8 cellular contexts compared by ENCODE assay signal in genomic region chr2:949894-950626, GRCh38. TPM values are rescaled to one million over a fixed set of nuclear protein-coding genes. Genes with fewer than 3 reads are reported as not detected.
DNase-seq lines count a peak whose midpoint lies in the region; ATAC-seq, FAIRE-seq and TF ChIP-seq lines count a peak whose summit lies in the region.

No MANE protein-coding gene starts in this region.

- DNase-seq in HAP-1 (ENCODE audit: low spot score in 2 of 2), result peak; percentile 7 to 52
- DNase-seq in glutamatergic neuron, result peak; percentile 38
- DNase-seq in small intestine, result no peak
- DNase-seq in NCI-H2029 (lab: John Stamatoyannopoulos, UW), result no peak
- DNase-seq in occipital lobe (lab: John Stamatoyannopoulos, UW), result no peak

- H3K36me3 ChIP-seq in HAP-1 (replicated peaks) (no peaks in the 10 kb centered on the region), small intestine (ENCODE audit: control insufficient read depth in 2 of 2, insufficient read depth in 2 of 2, low read length in 2 of 2) (no peaks in the 10 kb centered on the region)

- peaks cover 2% of the 10 kb centered on the region for H3K27me3 Mint-ChIP-seq in glutamatergic neuron (ENCODE audit: unreplicated experiment)

- no peak overlapping the region for H3K27ac Mint-ChIP-seq in glutamatergic neuron (ENCODE audit: unreplicated experiment)

- no peak for ATAC-seq in HG02571 (IDR thresholded peaks at IDR 0.05; ENCODE audit: unreplicated experiment)
- no peak for ATAC-seq in GM21526 (IDR thresholded peaks at IDR 0.05; ENCODE audit: low FRiP score, unreplicated experiment)

- H3K4me1 ChIP-seq in HAP-1 (peaks cover 31% of the 10 kb centered on the region), small intestine (ENCODE audit: control insufficient read depth in 2 of 2, insufficient read depth in 1 of 2, low read depth in 1 of 2, low read length in 1 of 2) (no peaks in the 10 kb centered on the region)

- peak overlapping the region; percentile 76 for H3K4me3 Mint-ChIP-seq in glutamatergic neuron (ENCODE audit: unreplicated experiment)

- H3K9me3 Mint-ChIP-seq in glutamatergic neuron (ENCODE audit: unreplicated experiment), result peaks cover 3% of the 10 kb centered on the region

- 1 to 4% (median 4%) methylated on average over 34 to 61 of the region's 61 CpGs for WGBS in small intestine, 3 donors

- H3K4me3 ChIP-seq in HAP-1 (peak overlapping the region; percentile 47), small intestine (ENCODE audit: low read depth in 1 of 2, low read length in 2 of 2) (peak overlapping the region; percentile 50 to 57)

- peaks cover 2% of the 10 kb centered on the region; the same call in 1 of the 2 replicates for H3K9me3 ChIP-seq in HAP-1
- H3K9me3 ChIP-seq in small intestine (ENCODE audit: control insufficient read depth, low read depth), result no peaks in the 10 kb centered on the region

- H3K27ac ChIP-seq in VCaP (peak overlapping the region; percentile 47; the same call in 1 of the 2 replicates), small intestine (ENCODE audit: low read depth in 1 of 2, low read length in 1 of 2) (no peak overlapping the region)

- peaks cover 2% of the 10 kb centered on the region for H3K4me1 Mint-ChIP-seq in glutamatergic neuron (ENCODE audit: low read depth, unreplicated experiment)

- no peaks in the 10 kb centered on the region for H3K36me3 Mint-ChIP-seq in glutamatergic neuron (ENCODE audit: unreplicated experiment)

- in situ Hi-C loops in HAP-1 (cut with MboI; ENCODE audit: low sequenced_read_pairs), result no loop called here

- H3K27me3 ChIP-seq in HAP-1 (ENCODE audit: low read depth) (no peaks in the 10 kb centered on the region), small intestine (ENCODE audit: control insufficient read depth in 2 of 2, insufficient read depth in 2 of 2, low read length in 2 of 2) (peaks cover 10 to 16% of the 10 kb centered on the region in 2 donors)

- TF ChIP-seq CTCF in VCaP (conservative IDR thresholded peaks at IDR 0.05) (no peak), glutamatergic neuron (IDR thresholded peaks at IDR 0.05; ENCODE audit: partially characterized antibody, unreplicated experiment) (no peak)

- FAIRE-seq in small intestine (lab: Jason Lieb, UNC), result no peak

RNA-seq across cellular contexts. Expression of gene SNTG2, which starts 0.6 kb away (rescaled TPM):
- total RNA-seq in glutamatergic neuron (ENCODE audit: unreplicated experiment) (7.7 TPM), occipital lobe (4.1 TPM)
- polyA plus RNA-seq in small intestine, result 1 to 10 TPM in 1 of 3 donors, under 1 TPM in 1, not detected in 1; 0.54 to 1.1 TPM

Comparison
In these comparisons a context has a peak if more than half of its experiments do, and no peak if none do; other contexts are left out.
1. DNase-seq: peak in HAP-1 (2 of 2) and glutamatergic neuron (single experiment); none in small intestine (single experiment), NCI-H2029 (single experiment) and occipital lobe (single experiment).